8 cellular contexts compared by ENCODE assay signal in the genomic region with DNA sequence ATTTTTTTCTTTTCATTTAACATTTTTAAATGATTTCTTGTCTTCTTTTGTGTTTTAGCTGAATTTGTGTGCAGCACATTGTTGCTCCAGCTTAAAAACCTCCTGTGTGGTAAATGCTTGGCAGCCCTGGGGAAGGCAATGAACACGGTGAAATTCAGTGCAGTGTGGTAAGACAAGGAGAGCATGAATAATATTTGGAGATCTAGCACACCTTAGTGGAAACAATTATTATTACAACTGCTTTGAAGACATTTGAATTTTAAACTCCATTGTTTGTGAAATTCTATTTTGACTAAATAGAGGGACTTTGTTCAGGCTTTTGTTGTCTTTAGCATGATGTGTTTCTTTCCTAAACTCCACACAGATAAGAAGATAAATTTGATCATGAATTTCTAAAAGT.
A peak's percentile ranks its signal among the peaks of the same experiment; 100 is the strongest.
DNase-seq lines count a peak whose midpoint lies in the region; ATAC-seq, FAIRE-seq and TF ChIP-seq lines count a peak whose summit lies in the region.

No MANE protein-coding gene starts in this region.

- H3K27ac Mint-ChIP-seq in Caco-2 (ENCODE audit: unreplicated experiment): no peak overlapping the region
- no peak overlapping the region for H3K27ac Mint-ChIP-seq in effector memory CD8-positive, alpha-beta T cell

- ATAC-seq in psoas muscle (peak; percentile 67 to 81 (median 74)), GM19395 (IDR thresholded peaks at IDR 0.05; ENCODE audit: unreplicated experiment) (no peak), HG03039 (IDR thresholded peaks at IDR 0.05; ENCODE audit: unreplicated experiment) (no peak)
- no peak for ATAC-seq in effector memory CD8-positive, alpha-beta T cell (replicated peaks)

- H3K36me3 ChIP-seq in Caco-2 (ENCODE audit: control insufficient read depth, insufficient read depth, low read length) (no peaks in the 10 kb centered on the region), SK-N-SH (replicated peaks in 1 of 2; ENCODE audit: control insufficient read depth in 1 of 2, insufficient read depth in 2 of 2, low read length in 1 of 2) (no peaks in the 10 kb centered on the region), psoas muscle (ENCODE audit: insufficient read depth in 1 of 2, low read depth in 1 of 2) (no peaks in the 10 kb centered on the region)

- POLR2A ChIA-PET in Caco-2 (lab: Charles Lee) (no interaction called here), SK-N-SH (lab: Yijun Ruan, JAX) (no interaction called here)

- H3K9me3 ChIP-seq in Caco-2 (no peaks in the 10 kb centered on the region), SK-N-SH (no peaks in the 10 kb centered on the region), psoas muscle (no peaks in the 10 kb centered on the region)

- no peaks in the 10 kb centered on the region for H3K36me3 Mint-ChIP-seq in Caco-2 (ENCODE audit: insufficient read depth, unreplicated experiment)
- no peaks in the 10 kb centered on the region for H3K36me3 Mint-ChIP-seq in effector memory CD8-positive, alpha-beta T cell (ENCODE audit: insufficient read depth)

- peak; percentile 10 for FAIRE-seq in frontal cortex (lab: Jason Lieb, UNC)

- peak; percentile 14 to 50 for TF ChIP-seq CTCF in Caco-2 (IDR thresholded peaks at IDR 0.05; ENCODE audit: insufficient read depth in 1 of 2, low read depth in 1 of 2, low read length in 1 of 2, severe bottlenecking in 1 of 2, unreplicated experiment in 1 of 2)
- peak; percentile 43 for TF ChIP-seq CTCF in SK-N-SH (IDR thresholded peaks at IDR 0.05)
- TF ChIP-seq CTCF in psoas muscle (IDR thresholded peaks at IDR 0.05): peak; percentile 58

- H3K4me1 Mint-ChIP-seq in Caco-2 (ENCODE audit: low read depth, unreplicated experiment): no peaks in the 10 kb centered on the region
- no peaks in the 10 kb centered on the region for H3K4me1 Mint-ChIP-seq in effector memory CD8-positive, alpha-beta T cell (ENCODE audit: low read depth in 2 of 2)

- H3K4me3 Mint-ChIP-seq in Caco-2 (ENCODE audit: unreplicated experiment): no peak overlapping the region
- no peak overlapping the region for H3K4me3 Mint-ChIP-seq in effector memory CD8-positive, alpha-beta T cell

- H3K4me1 ChIP-seq in Caco-2: no peaks in the 10 kb centered on the region
- H3K4me1 ChIP-seq in SK-N-SH (ENCODE audit: control insufficient read depth in 1 of 2, insufficient read depth in 2 of 2, low read depth in 1 of 2, low read length in 1 of 2): no peaks in the 10 kb centered on the region
- H3K4me1 ChIP-seq in psoas muscle: no peaks in the 10 kb centered on the region

- H3K27ac ChIP-seq in SK-N-SH (ENCODE audit: low read depth in 2 of 2, low read length in 1 of 2): no peak overlapping the region
- H3K27ac ChIP-seq in psoas muscle: no peak overlapping the region

- TF ChIP-seq EP300 in SK-N-SH (IDR thresholded peaks at IDR 0.05; ENCODE audit: borderline replicate concordance in 1 of 2, low read depth in 1 of 2, low read length in 1 of 2): no peak

- CTCF ChIA-PET in Caco-2 (lab: Charles Lee) (no interaction called here), SK-N-SH (lab: Yijun Ruan, JAX) (interaction anchor here (0.6 to 1.9 kb wide), 18 partner anchors 9 to 1376 kb away, joined by 3 to 8 read pairs (median 4); no protein-coding TSS in a partner anchor)

- H2AFZ ChIP-seq in SK-N-SH (ENCODE audit: low read depth): no peak overlapping the region

- no peaks in the 10 kb centered on the region for H3K9me2 ChIP-seq in SK-N-SH

- DNase-seq in Caco-2 (peak in 1 of 2 experiments; percentile 12), M059J (ENCODE audit: low read depth) (peak; percentile 35), SK-N-SH (peak; percentile 48), frontal cortex (ENCODE audit: low spot score in 2 of 2) (peak; percentile 13 to 24), psoas muscle (peak in 1 of 2 donors; percentile 25)
- no peak for DNase-seq in effector memory CD8-positive, alpha-beta T cell

- no peak overlapping the region for H3K4me2 ChIP-seq in SK-N-SH

- no peak overlapping the region for H3K9ac ChIP-seq in SK-N-SH

- BruUV-seq in Caco-2 (replicated peaks; lab: Mats Ljungman, UMichigan): no TSS peak

- H3K27me3 Mint-ChIP-seq in Caco-2 (ENCODE audit: insufficient read depth, unreplicated experiment): peaks cover 12% of the 10 kb centered on the region
- no peaks in the 10 kb centered on the region for H3K27me3 Mint-ChIP-seq in effector memory CD8-positive, alpha-beta T cell

- no peak overlapping the region for H3K4me3 ChIP-seq in Caco-2 (ENCODE audit: low read depth, low read length)
- H3K4me3 ChIP-seq in SK-N-SH (ENCODE audit: low read depth in 2 of 2, low read length in 1 of 2): no peak overlapping the region
- no peak overlapping the region for H3K4me3 ChIP-seq in psoas muscle

- H4K20me1 ChIP-seq in SK-N-SH (ENCODE audit: insufficient read depth): no peaks in the 10 kb centered on the region

- H3K27me3 ChIP-seq in Caco-2 (replicated peaks; ENCODE audit: control insufficient read depth, insufficient read depth, low read length): no peaks in the 10 kb centered on the region
- no peaks in the 10 kb centered on the region for H3K27me3 ChIP-seq in SK-N-SH (ENCODE audit: insufficient read depth)
- H3K27me3 ChIP-seq in psoas muscle (ENCODE audit: insufficient read depth in 3 of 3, low read length in 2 of 3): no peaks in the 10 kb centered on the region

- intact Hi-C loops in Caco-2 (cut with micrococcal nuclease; ENCODE audit: unreplicated experiment): loop anchor here (1.0 kb wide), 1 partner anchor 328 kb away; no protein-coding TSS in a partner anchor
- intact Hi-C loops in psoas muscle (cut with DNase I): no loop called here

- 7% methylated on average over 1 of the region's 1 CpG for WGBS in SK-N-SH (ENCODE audit: low lambda C conversion rate)
- 0 to 3% (median 1%) methylated on average over 1 of the region's 1 CpG for WGBS in psoas muscle, 3 donors

- H3K9me3 Mint-ChIP-seq in Caco-2 (ENCODE audit: unreplicated experiment): no peaks in the 10 kb centered on the region
- peaks cover 0 to 15% of the 10 kb centered on the region in 2 donors for H3K9me3 Mint-ChIP-seq in effector memory CD8-positive, alpha-beta T cell

- H3F3A ChIP-seq in SK-N-SH (replicated peaks; ENCODE audit: insufficient read depth): no peaks in the 10 kb centered on the region

- peak; percentile 88 for TF ChIP-seq RAD21 in SK-N-SH (IDR thresholded peaks at IDR 0.05; ENCODE audit: low read length)

- H3K79me2 ChIP-seq in SK-N-SH (ENCODE audit: insufficient read depth): no peaks in the 10 kb centered on the region

TF ChIP-seq in SK-N-SH, 30 proteins besides CTCF, POLR2A, EP300 and RAD21:
- peak; percentile 57; the same call in 1 of the 2 replicates for TF ChIP-seq SMC3 (IDR thresholded peaks at IDR 0.05; ENCODE audit: low read depth, low read length)
- TF ChIP-seq, protein P1, sequence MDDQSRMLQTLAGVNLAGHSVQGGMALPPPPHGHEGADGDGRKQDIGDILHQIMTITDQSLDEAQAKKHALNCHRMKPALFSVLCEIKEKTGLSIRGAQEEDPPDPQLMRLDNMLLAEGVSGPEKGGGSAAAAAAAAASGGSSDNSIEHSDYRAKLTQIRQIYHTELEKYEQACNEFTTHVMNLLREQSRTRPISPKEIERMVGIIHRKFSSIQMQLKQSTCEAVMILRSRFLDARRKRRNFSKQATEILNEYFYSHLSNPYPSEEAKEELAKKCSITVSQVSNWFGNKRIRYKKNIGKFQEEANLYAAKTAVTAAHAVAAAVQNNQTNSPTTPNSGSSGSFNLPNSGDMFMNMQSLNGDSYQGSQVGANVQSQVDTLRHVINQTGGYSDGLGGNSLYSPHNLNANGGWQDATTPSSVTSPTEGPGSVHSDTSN (IDR thresholded peaks at IDR 0.05): no peak

Comparison
In these comparisons a context has a peak if more than half of its experiments do, and no peak if none do; other contexts are left out.
1. DNase-seq: peak in M059J (single experiment), SK-N-SH (single experiment) and frontal cortex (2 of 2); none in effector memory CD8-positive, alpha-beta T cell (0 of 3).
2. ATAC-seq: peak in psoas muscle (4 of 4); none in effector memory CD8-positive, alpha-beta T cell (single experiment), GM19395 (single experiment) and HG03039 (single experiment).
3. Peak in every context shown above with its lines, with median percentiles within 50 percentile points of each other: CTCF ChIP-seq.